ENCODE assay signal across 32 cellular contexts in genomic region chr4:79439489-79439888, GRCh38. TPM values are rescaled to one million over a fixed set of nuclear protein-coding genes. Genes with fewer than 3 reads are reported as not detected.
"Had no signal": no experiment of that assay in that cellular context is flagged by ENCODE, and none has a peak within 500 bp of the region (broad histone marks: within the 10 kb centered on the region; RNA-seq: fewer than 3 reads in every experiment).

No MANE protein-coding gene starts in this region.

- DNase-seq: stimulated activated CD4-positive, alpha-beta T cell treated with anti-CD3 and anti-CD28 coated beads, Interleukin-2, amount 100 ng/mL, for 48 hours; stimulated activated CD4-positive, alpha-beta T cell treated with anti-CD3 and anti-CD28 coated beads, Interleukin-4, amount 100 ng/mL, for 1 hour; stimulated activated CD4-positive, alpha-beta T cell treated with anti-CD3 and anti-CD28 coated beads, Interleukin-4, amount 100 ng/mL, for 24 hours; stimulated activated CD4-positive, alpha-beta T cell treated with anti-CD3 and anti-CD28 coated beads, Interleukin-4, amount 100 ng/mL, for 4 hours; stimulated activated CD8-positive, alpha-beta memory T cell treated with anti-CD3 and anti-CD28 coated beads, Interleukin-4, amount 100 ng/mL, for 48 hours; stimulated activated naive B cell treated with anti-CD40 and anti-IgM and Interleukin-4, amounts not matched to agents 10 μg/mL and 1 μg/mL and 100 μg/mL, for 72 hours; stimulated activated naive CD4-positive, alpha-beta T cell; stimulated activated naive CD4-positive, alpha-beta T cell treated with Interleukin-2 at 50 U/mL for 16 hours; stimulated activated naive CD8-positive, alpha-beta T cell treated with anti-CD3 and anti-CD28 coated beads, Interleukin-15, amount 100 ng/mL, for 72 hours; stimulated activated naive CD8-positive, alpha-beta T cell treated with anti-CD3 and anti-CD28 coated beads, Interleukin-15, Interleukin-2, amounts not matched to agents 100 U/mL and 50 U/mL, for 24 hours; stomach; substantia nigra; testis; thyroid gland; tibial artery; transverse colon; trophoblast cell; upper lobe of left lung; upper lobe of right lung; uterus had no signal

- H3K27me3 ChIP-seq: stomach, suprapubic skin, testis, thyroid gland, tibial artery, tibial nerve, transverse colon, upper lobe of left lung, upper lobe of right lung, uterus, vagina had no signal

- FAIRE-seq: urothelium cell line had no signal

- H3K4me1 ChIP-seq: stomach, suprapubic skin, testis, thyroid gland, tibial artery, transverse colon, upper lobe of left lung, upper lobe of right lung, uterus, vagina had no signal

- H3K36me3 ChIP-seq: stomach, suprapubic skin, thoracic aorta, thyroid gland, tibial artery, tibial nerve, transverse colon, upper lobe of left lung, upper lobe of right lung, uterus, vagina had no signal

- H3K9me3 ChIP-seq: stomach, suprapubic skin, testis, thoracic aorta, thyroid gland, tibial artery, upper lobe of left lung, upper lobe of right lung, uterus, vagina had no signal

- ATAC-seq: stimulated activated effector memory CD8-positive, alpha-beta T cell treated with anti-CD3 and anti-CD28 coated beads, Interleukin-12 subunit alpha, Interleukin-12 subunit beta, amount 100 ng/mL, for 72 hours; stimulated activated memory B cell treated with anti-CD40 and anti-IgM and Interleukin-4, amounts not matched to agents 10 μg/mL and 1 μg/mL and 100 μg/mL, for 72 hours; stimulated activated naive B cell treated with anti-CD40 and anti-IgM and Interleukin-4, amounts not matched to agents 10 μg/mL and 1 μg/mL and 100 μg/mL, for 72 hours; stimulated activated naive CD8-positive, alpha-beta T cell treated with anti-CD3 and anti-CD28 coated beads, Interleukin-15, amount 100 ng/mL, for 72 hours; stimulated activated naive CD8-positive, alpha-beta T cell treated with anti-CD3 and anti-CD28 coated beads, Interleukin-15, Interleukin-2, amounts not matched to agents 100 U/mL and 50 U/mL, for 24 hours; upper lobe of right lung had no signal

- H3K4me3 ChIP-seq: stomach, suprapubic skin, testis, thoracic aorta, thyroid gland, tibial artery, tibial nerve, transverse colon, upper lobe of left lung, upper lobe of right lung, uterus, vagina had no signal

- H3K27ac ChIP-seq: stomach, suprapubic skin, testis, thoracic aorta, thyroid gland, tibial artery, tibial nerve, transverse colon, upper lobe of left lung, upper lobe of right lung, uterus, vagina had no signal

RNA-seq across cellular contexts. Expression of gene GK2, which starts 31.5 kb away (rescaled TPM):
- total RNA-seq: stomach, subcutaneous adipose tissue, suprapubic skin, temporal lobe, thoracic aorta, tibial nerve, transverse colon, upper lobe of left lung, upper lobe of right lung, ureter, urinary bladder, uterus, vagina had no signal
- polyA plus RNA-seq: stomach, thymus, urinary bladder had no signal
